Comparison of ENCODE assay signal across 9 cellular contexts in the genomic region with DNA sequence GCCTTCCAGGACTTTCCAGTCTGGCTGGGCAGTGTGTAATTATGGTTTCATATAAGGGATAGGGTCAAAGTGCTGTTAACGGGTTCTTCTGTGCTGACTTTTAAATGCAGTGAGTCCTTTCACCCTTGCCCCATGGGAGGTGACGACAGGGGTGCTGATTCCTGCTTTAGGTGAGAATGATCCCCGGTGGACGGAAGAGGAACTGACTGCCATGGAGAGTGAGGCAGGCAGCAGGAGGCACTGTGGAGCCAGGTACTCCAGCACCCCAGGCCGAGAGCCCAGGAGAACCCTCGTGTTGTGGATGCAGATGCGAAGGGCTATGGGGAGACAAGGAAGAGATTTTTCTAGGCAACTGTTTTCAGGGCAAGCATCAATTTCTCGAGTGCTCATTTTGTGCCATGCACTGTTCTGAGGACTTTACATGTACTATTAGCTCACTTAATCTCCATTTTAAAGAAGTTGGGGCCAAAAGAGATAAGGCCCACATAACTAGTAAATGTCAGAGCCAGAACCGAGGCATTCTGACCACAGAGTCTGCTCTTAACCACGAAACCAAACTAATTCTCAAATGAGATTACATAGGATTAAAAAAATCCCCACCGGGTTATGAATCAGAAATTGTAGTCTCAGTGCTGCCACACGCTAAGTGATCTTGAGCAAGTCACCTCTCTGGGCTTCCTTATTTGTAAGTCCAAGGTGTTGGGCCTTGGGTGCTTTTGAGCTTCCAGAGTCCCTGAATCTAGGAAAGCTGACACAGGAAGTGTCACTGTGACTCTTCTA. TPM values are rescaled to one million over a fixed set of nuclear protein-coding genes. Genes with fewer than 3 reads are reported as not detected.
A peak's percentile ranks its signal among the peaks of the same experiment; 100 is the strongest.
DNase-seq lines count a peak whose midpoint lies in the region; ATAC-seq lines count a peak whose summit lies in the region.
"Had no signal": no experiment of that assay in that cellular context is flagged by ENCODE, and none has a peak within 500 bp of the region (broad histone marks: within the 10 kb centered on the region; RNA-seq: fewer than 3 reads in every experiment).

No MANE protein-coding gene starts in this region.

- H3K4me3 Mint-ChIP-seq in activated naive CD8-positive, alpha-beta T cell treated with anti-CD3 and anti-CD28 coated beads for 36 hours, result no peak overlapping the region
- H3K4me3 Mint-ChIP-seq: stimulated activated naive CD8-positive, alpha-beta T cell treated with anti-CD3 and anti-CD28 coated beads, Interleukin-15, Interleukin-2, amounts not matched to agents 100 ng/mL and 50 ng/mL, for 24 hours had no signal

- no peak overlapping the region for H3K4me2 ChIP-seq in mesenchymal stem cell (ENCODE audit: low read length, poor library complexity, severe bottlenecking)

- no peak overlapping the region for H3K23ac ChIP-seq in mesenchymal stem cell (ENCODE audit: low read length in 2 of 2)

- peak overlapping the region in 1 of 2 experiments; percentile 44 for H3K18ac ChIP-seq in mesenchymal stem cell (ENCODE audit: low read depth in 1 of 2, low read length in 2 of 2)

- no peak overlapping the region for H4K8ac ChIP-seq in mesenchymal stem cell (ENCODE audit: low read length)

- H3K36me3 Mint-ChIP-seq in activated naive CD8-positive, alpha-beta T cell treated with anti-CD3 and anti-CD28 coated beads for 36 hours, result peaks cover 3% of the 10 kb centered on the region

- H3K36me3 ChIP-seq in mesenchymal stem cell (ENCODE audit: control insufficient read depth in 1 of 2, insufficient read depth in 2 of 2, low read depth in 1 of 2, low read length in 2 of 2), result peaks cover 3 to 8% of the 10 kb centered on the region in 2 experiments

- DNase-seq in D341Med (ENCODE audit: low spot score) (peak; percentile 54), M059J (ENCODE audit: low read depth) (peak; percentile 67), mesenchymal stem cell (peak; percentile 50), cerebellar cortex (ENCODE audit: low spot score) (no peak), NCI-H2107 treated with DMSO at 0.1 percent for 48 hours (lab: John Stamatoyannopoulos, UW; ENCODE audit: unreplicated experiment) (no peak)
- DNase-seq in activated naive CD8-positive, alpha-beta T cell treated with anti-CD3 and anti-CD28 coated beads for 36 hours, result peak; percentile 45

- no peak overlapping the region for H3K4me3 ChIP-seq in mesenchymal stem cell (ENCODE audit: insufficient read depth in 1 of 2, low read depth in 1 of 2, low read length in 2 of 2)

- H3K4ac ChIP-seq in mesenchymal stem cell (ENCODE audit: low read depth in 1 of 2, low read length in 2 of 2), result no peak overlapping the region

- H2BK5ac ChIP-seq in mesenchymal stem cell (ENCODE audit: low read depth, low read length, poor library complexity, severe bottlenecking), result no peak overlapping the region

- ATAC-seq in GM21367 (IDR thresholded peaks at IDR 0.05; ENCODE audit: unreplicated experiment) (no peak), GM18511 (IDR thresholded peaks at IDR 0.05; ENCODE audit: unreplicated experiment) (no peak)

- H3K14ac ChIP-seq in mesenchymal stem cell (ENCODE audit: low read length in 2 of 2), result peak overlapping the region in 1 of 2 experiments; percentile 20

- H4K91ac ChIP-seq in mesenchymal stem cell (ENCODE audit: low read length), result peak overlapping the region; percentile 53

- H2AFZ ChIP-seq in mesenchymal stem cell (ENCODE audit: low read depth, low read length), result no peak overlapping the region

- no peaks in the 10 kb centered on the region for H3K27me3 ChIP-seq in mesenchymal stem cell (ENCODE audit: control insufficient read depth in 1 of 2, insufficient read depth in 1 of 2, low read length in 2 of 2)

- peaks cover 19% of the 10 kb centered on the region for H3K4me1 ChIP-seq in mesenchymal stem cell (ENCODE audit: control insufficient read depth, insufficient read depth, low read depth, low read length)

- H2BK15ac ChIP-seq in mesenchymal stem cell (ENCODE audit: low read depth, poor library complexity, severe bottlenecking), result peak overlapping the region; percentile 82

- no peak overlapping the region for H3K27ac ChIP-seq in mesenchymal stem cell (ENCODE audit: low read length, poor library complexity, severe bottlenecking)

- no peaks in the 10 kb centered on the region for H3K79me1 ChIP-seq in mesenchymal stem cell (replicated peaks; ENCODE audit: low read length, poor library complexity, severe bottlenecking)

- peaks cover 20% of the 10 kb centered on the region for H3K4me1 Mint-ChIP-seq in activated naive CD8-positive, alpha-beta T cell treated with anti-CD3 and anti-CD28 coated beads for 36 hours

- H3K27me3 Mint-ChIP-seq in activated naive CD8-positive, alpha-beta T cell treated with anti-CD3 and anti-CD28 coated beads for 36 hours, result no peaks in the 10 kb centered on the region
- H3K27me3 Mint-ChIP-seq: stimulated activated naive CD8-positive, alpha-beta T cell treated with anti-CD3 and anti-CD28 coated beads, Interleukin-15, Interleukin-2, amounts not matched to agents 100 ng/mL and 50 ng/mL, for 24 hours had no signal

- no peak overlapping the region for H3K27ac Mint-ChIP-seq in activated naive CD8-positive, alpha-beta T cell treated with anti-CD3 and anti-CD28 coated beads for 36 hours
- H3K27ac Mint-ChIP-seq: stimulated activated naive CD8-positive, alpha-beta T cell treated with anti-CD3 and anti-CD28 coated beads, Interleukin-15, Interleukin-2, amounts not matched to agents 100 ng/mL and 50 ng/mL, for 24 hours had no signal

- H2BK120ac ChIP-seq in mesenchymal stem cell (ENCODE audit: low read depth, low read length), result no peak overlapping the region

- no peak overlapping the region for H2AK5ac ChIP-seq in mesenchymal stem cell (ENCODE audit: low read length, severe bottlenecking)

- H3K9me3 Mint-ChIP-seq in activated naive CD8-positive, alpha-beta T cell treated with anti-CD3 and anti-CD28 coated beads for 36 hours, result no peaks in the 10 kb centered on the region
- H3K9me3 Mint-ChIP-seq: stimulated activated naive CD8-positive, alpha-beta T cell treated with anti-CD3 and anti-CD28 coated beads, Interleukin-15, Interleukin-2, amounts not matched to agents 100 ng/mL and 50 ng/mL, for 24 hours had no signal

- peak overlapping the region; percentile 76 to 87 for H2BK12ac ChIP-seq in mesenchymal stem cell (ENCODE audit: low read length in 2 of 2)

- WGBS in mesenchymal stem cell, result 78% methylated on average over 12 of the region's 12 CpGs

- peak overlapping the region; percentile 38 for H3K9ac ChIP-seq in mesenchymal stem cell (ENCODE audit: low read length)

- H3K9me3 ChIP-seq in mesenchymal stem cell (ENCODE audit: control insufficient read depth, low read length), result no peaks in the 10 kb centered on the region

RNA-seq across cellular contexts. Expression of a gene that starts 28.2 kb away (rescaled TPM):
- 3.7 and 8.3 TPM in 2 replicates for total RNA-seq in M059J (2014; rRNA removed; shearing (Covaris generic))
- total RNA-seq in activated naive CD8-positive, alpha-beta T cell treated with anti-CD3 and anti-CD28 coated beads for 36 hours, result 1 to 10 TPM; 5.9 to 8.0 TPM
- polyA plus RNA-seq in mesenchymal stem cell (2013, experiment 1 of 2), result 9.8 TPM
- polyA plus RNA-seq in mesenchymal stem cell (2013, experiment 2 of 2), result 8.9 TPM

RNA-seq across cellular contexts. Expression of a gene that starts 30.3 kb away (rescaled TPM):
- 39.6 and 45.0 TPM in 2 replicates for total RNA-seq in M059J (2014; rRNA removed; shearing (Covaris generic))
- 10 to 100 TPM; 34.7 to 37.2 TPM for total RNA-seq in activated naive CD8-positive, alpha-beta T cell treated with anti-CD3 and anti-CD28 coated beads for 36 hours
- 21.6 TPM for polyA plus RNA-seq in mesenchymal stem cell (2013, experiment 1 of 2)
- 21.8 TPM for polyA plus RNA-seq in mesenchymal stem cell (2013, experiment 2 of 2)

Comparison
In these comparisons a context has a peak if more than half of its experiments do, and no peak if none do; other contexts are left out.
1. DNase-seq: peak in D341Med (single experiment), M059J (single experiment), activated naive CD8-positive, alpha-beta T cell treated with anti-CD3 and anti-CD28 coated beads for 36 hours (single experiment) and mesenchymal stem cell (single experiment); none in cerebellar cortex (single experiment) and NCI-H2107 treated with DMSO at 0.1 percent for 48 hours (single experiment).